Comparison of ENCODE assay signal across 19 cellular contexts in genomic region chr14:100525615-100526014, GRCh38.
DNase-seq lines count a peak whose midpoint lies in the region; ATAC-seq and TF ChIP-seq lines count a peak whose summit lies in the region.
"Had no signal": no experiment of that assay in that cellular context is flagged by ENCODE, and none has a peak within 500 bp of the region (broad histone marks: within the 10 kb centered on the region; RNA-seq: fewer than 3 reads in every experiment).

No MANE protein-coding gene starts in this region.

- ATAC-seq in HG03139 (IDR thresholded peaks at IDR 0.05; ENCODE audit: unreplicated experiment): no peak
- ATAC-seq: CD8-positive, alpha-beta T cell; gastroesophageal sphincter; GM12878; Panc1 had no signal

- no peak overlapping the region for H3K4me3 ChIP-seq in sigmoid colon
- H3K4me3 ChIP-seq: esophagus muscularis mucosa, gastroesophageal sphincter, GM12878 had no signal

- POLR2A ChIA-PET in GM10248 (lab: Yijun Ruan, JAX): no interaction called here

- H3K4me1 ChIP-seq in sigmoid colon: no peaks in the 10 kb centered on the region
- H3K4me1 ChIP-seq: esophagus muscularis mucosa had no signal

- DNase-seq in T-helper 2 cell treated with Interferon-gamma antibody and Interleukin-4, amounts not matched to agents 5 μg/mL and 100 μg/mL, for 36 hours (ENCODE audit: low spot score): peak; percentile 0
- DNase-seq in T-helper 2 cell (no peak), GM10248 (ENCODE audit: extremely low spot score) (peak; percentile 18), glutamatergic neuron (peak; percentile 7), sigmoid colon (peak; percentile 48), GM20000 (ENCODE audit: low spot score) (no peak)
- DNase-seq in stimulated activated naive CD4-positive, alpha-beta T cell (lab: John Stamatoyannopoulos, UW): no peak
- DNase-seq: activated naive CD8-positive, alpha-beta T cell treated with anti-CD3 and anti-CD28 coated beads, Interleukin-2, amount 10 ng/mL, durations not matched to agents 7 days and 5 days; effector memory CD4-positive, alpha-beta T cell; NK-92 treated with Interleukin-12 subunit alpha and Interleukin-12 subunit beta, amount 100 ng/mL, for 24 hours had no signal

- no peak for TF ChIP-seq POLR2A in sigmoid colon (IDR thresholded peaks at IDR 0.05)

- 96% methylated on average over 11 of the region's 11 CpGs for WGBS in sigmoid colon, 2 donors

- H3K36me3 Mint-ChIP-seq in T-helper 2 cell treated with Interferon-gamma antibody and Interleukin-4, amounts not matched to agents 5 μg/mL and 100 μg/mL, for 36 hours (ENCODE audit: low read depth): no peaks in the 10 kb centered on the region
- peaks cover 4% of the 10 kb centered on the region for H3K36me3 Mint-ChIP-seq in glutamatergic neuron (ENCODE audit: unreplicated experiment)
- H3K36me3 Mint-ChIP-seq: activated naive CD8-positive, alpha-beta T cell treated with anti-CD3 and anti-CD28 coated beads, Interleukin-2, amount 10 ng/mL, durations not matched to agents 7 days and 5 days had no signal

- CTCF ChIA-PET in GM10248 (lab: Yijun Ruan, JAX): interaction anchor here (1.1 to 2.0 kb wide), 5 partner anchors 10 to 129 kb away, joined by 3 to 8 read pairs (median 3); no protein-coding TSS in a partner anchor

- no peaks in the 10 kb centered on the region for H3K27me3 Mint-ChIP-seq in T-helper 2 cell treated with Interferon-gamma antibody and Interleukin-4, amounts not matched to agents 5 μg/mL and 100 μg/mL, for 36 hours (ENCODE audit: low read depth)
- H3K27me3 Mint-ChIP-seq in glutamatergic neuron (ENCODE audit: unreplicated experiment): peaks cover 2% of the 10 kb centered on the region
- H3K27me3 Mint-ChIP-seq: activated naive CD8-positive, alpha-beta T cell treated with anti-CD3 and anti-CD28 coated beads, Interleukin-2, amount 10 ng/mL, durations not matched to agents 7 days and 5 days had no signal

- peaks cover 6 to 35% (median 9%) of the 10 kb centered on the region in 4 donors for H3K36me3 ChIP-seq in sigmoid colon

- H3K4me3 Mint-ChIP-seq in T-helper 2 cell treated with Interferon-gamma antibody and Interleukin-4, amounts not matched to agents 5 μg/mL and 100 μg/mL, for 36 hours: no peak overlapping the region
- H3K4me3 Mint-ChIP-seq in glutamatergic neuron (ENCODE audit: unreplicated experiment): no peak overlapping the region
- H3K4me3 Mint-ChIP-seq: activated naive CD8-positive, alpha-beta T cell treated with anti-CD3 and anti-CD28 coated beads, Interleukin-2, amount 10 ng/mL, durations not matched to agents 7 days and 5 days; CD8-positive, alpha-beta T cell; naive thymus-derived CD4-positive, alpha-beta T cell had no signal

- no peaks in the 10 kb centered on the region for H3K4me1 Mint-ChIP-seq in T-helper 2 cell treated with Interferon-gamma antibody and Interleukin-4, amounts not matched to agents 5 μg/mL and 100 μg/mL, for 36 hours (ENCODE audit: low read depth)
- peaks cover 17% of the 10 kb centered on the region for H3K4me1 Mint-ChIP-seq in glutamatergic neuron (ENCODE audit: low read depth, unreplicated experiment)
- H3K4me1 Mint-ChIP-seq: activated naive CD8-positive, alpha-beta T cell treated with anti-CD3 and anti-CD28 coated beads, Interleukin-2, amount 10 ng/mL, durations not matched to agents 7 days and 5 days; naive thymus-derived CD4-positive, alpha-beta T cell had no signal

- intact Hi-C loops in sigmoid colon (cut with DNase I): loop anchor here (10.0 kb wide), 1 partner anchor 119 kb away; no protein-coding TSS in a partner anchor

- no peaks in the 10 kb centered on the region for H3K27me3 ChIP-seq in sigmoid colon
- H3K27me3 ChIP-seq: esophagus muscularis mucosa, gastroesophageal sphincter had no signal

- H3K27ac Mint-ChIP-seq in T-helper 2 cell treated with Interferon-gamma antibody and Interleukin-4, amounts not matched to agents 5 μg/mL and 100 μg/mL, for 36 hours: no peak overlapping the region
- H3K27ac Mint-ChIP-seq in glutamatergic neuron (ENCODE audit: unreplicated experiment): no peak overlapping the region
- H3K27ac Mint-ChIP-seq: activated naive CD8-positive, alpha-beta T cell treated with anti-CD3 and anti-CD28 coated beads, Interleukin-2, amount 10 ng/mL, durations not matched to agents 7 days and 5 days; CD8-positive, alpha-beta T cell; naive thymus-derived CD4-positive, alpha-beta T cell had no signal

- TF ChIP-seq CTCF in GM10248 (IDR thresholded peaks at IDR 0.05; ENCODE audit: control extremely low read depth, extremely low read depth, low read depth, missing control alignments): no peak
- TF ChIP-seq CTCF in glutamatergic neuron (IDR thresholded peaks at IDR 0.05; ENCODE audit: partially characterized antibody, unreplicated experiment): no peak
- no peak for TF ChIP-seq CTCF in sigmoid colon (IDR thresholded peaks at IDR 0.05)
- TF ChIP-seq CTCF in GM20000 (IDR thresholded peaks at IDR 0.05; ENCODE audit: extremely low read depth, missing control alignments): no peak

- no peaks in the 10 kb centered on the region for H3K9me3 ChIP-seq in sigmoid colon
- H3K9me3 ChIP-seq: esophagus muscularis mucosa, gastroesophageal sphincter had no signal

- no peak for TF ChIP-seq EP300 in sigmoid colon (IDR thresholded peaks at IDR 0.05)

- no peaks in the 10 kb centered on the region for H3K9me3 Mint-ChIP-seq in T-helper 2 cell treated with Interferon-gamma antibody and Interleukin-4, amounts not matched to agents 5 μg/mL and 100 μg/mL, for 36 hours
- H3K9me3 Mint-ChIP-seq in glutamatergic neuron (ENCODE audit: unreplicated experiment): peaks cover 2% of the 10 kb centered on the region
- H3K9me3 Mint-ChIP-seq: activated naive CD8-positive, alpha-beta T cell treated with anti-CD3 and anti-CD28 coated beads, Interleukin-2, amount 10 ng/mL, durations not matched to agents 7 days and 5 days; CD8-positive, alpha-beta T cell had no signal

- H3K27ac ChIP-seq in sigmoid colon: no peak overlapping the region
- H3K27ac ChIP-seq: 22Rv1, esophagus muscularis mucosa, gastroesophageal sphincter, VCaP had no signal

Comparison
In these comparisons a context has a peak if more than half of its experiments do, and no peak if none do; other contexts are left out.
1. DNase-seq: peak in T-helper 2 cell treated with Interferon-gamma antibody and Interleukin-4, amounts not matched to agents 5 μg/mL and 100 μg/mL, for 36 hours (single experiment), GM10248 (single experiment), glutamatergic neuron (single experiment) and sigmoid colon (single experiment); none in T-helper 2 cell (0 of 5), stimulated activated naive CD4-positive, alpha-beta T cell (0 of 6) and GM20000 (single experiment).